ENCODE assay signal across 1 cellular context in genomic region chr19:11203194-11204075, GRCh38.
TF ChIP-seq lines count a peak whose summit lies in the region.

No MANE protein-coding gene starts in this region.

TF ChIP-seq in K562, 482 proteins besides CTCF, POLR2A, EP300 and RAD21 (continued from another document and continues in another):
- TF ChIP-seq RREB1 (CRISPR knock-in tag; IDR thresholded peaks at IDR 0.05) = no peak
- no peak for TF ChIP-seq ZNF717 (CRISPR knock-in tag; IDR thresholded peaks at IDR 0.05)
- no peak for TF ChIP-seq EWSR1 (IDR thresholded peaks at IDR 0.05; ENCODE audit: borderline replicate concordance, low read depth, partially characterized antibody)
- no peak for TF ChIP-seq CXXC5 (CRISPR knock-in tag; IDR thresholded peaks at IDR 0.05)
- TF ChIP-seq PCBP1 (IDR thresholded peaks at IDR 0.05; ENCODE audit: low read depth, low read length, poor library complexity, severe bottlenecking) = peak; percentile 82
- no peak for TF ChIP-seq SREBF2 (CRISPR knock-in tag; IDR thresholded peaks at IDR 0.05)
- no peak for TF ChIP-seq HNRNPLL (IDR thresholded peaks at IDR 0.05; ENCODE audit: low read depth, low read length, poor library complexity, severe bottlenecking)
- no peak for TF ChIP-seq NR1H2 (CRISPR knock-in tag; IDR thresholded peaks at IDR 0.05)
- no peak for TF ChIP-seq ZNF589 (CRISPR knock-in tag; IDR thresholded peaks at IDR 0.05; ENCODE audit: low read depth)
- TF ChIP-seq BDP1 (IDR thresholded peaks at IDR 0.05; ENCODE audit: insufficient read depth, insufficient read length) = no peak
- no peak for TF ChIP-seq MBD1 (CRISPR knock-in tag; IDR thresholded peaks at IDR 0.05)
- TF ChIP-seq NCOA4 (IDR thresholded peaks at IDR 0.05; ENCODE audit: partially characterized antibody) = no peak
- TF ChIP-seq ZNF77 (CRISPR knock-in tag; IDR thresholded peaks at IDR 0.05) = no peak
- no peak for TF ChIP-seq ZNF174 (CRISPR knock-in tag; IDR thresholded peaks at IDR 0.05)
- no peak for TF ChIP-seq SMARCB1 (IDR thresholded peaks at IDR 0.05; ENCODE audit: insufficient read length, low read depth)
- no peak for TF ChIP-seq ELF2 (CRISPR knock-in tag; IDR thresholded peaks at IDR 0.05)
- no peak for TF ChIP-seq PTBP1 (IDR thresholded peaks at IDR 0.05; ENCODE audit: low read depth, low read length)
- no peak for TF ChIP-seq NFE2 (IDR thresholded peaks at IDR 0.05; ENCODE audit: low read depth)
- TF ChIP-seq RB1 (IDR thresholded peaks at IDR 0.05; ENCODE audit: low read depth) = no peak
- TF ChIP-seq ZNF12 (CRISPR knock-in tag; IDR thresholded peaks at IDR 0.05) = no peak
- no peak for TF ChIP-seq NONO (IDR thresholded peaks at IDR 0.05; ENCODE audit: low read depth in 2 of 2, low read length in 1 of 2)
- TF ChIP-seq POLR3A (IDR thresholded peaks at IDR 0.05; ENCODE audit: borderline replicate concordance, extremely low read depth, insufficient read depth, insufficient read length) = no peak
- no peak for TF ChIP-seq KDM1A (IDR thresholded peaks at IDR 0.05)
- TF ChIP-seq ILF3 (IDR thresholded peaks at IDR 0.05; ENCODE audit: borderline replicate concordance) = no peak
- peak; percentile 99 for TF ChIP-seq ZBTB7A (IDR thresholded peaks at IDR 0.05; ENCODE audit: borderline replicate concordance, control insufficient read depth, low read depth, low read length)
- no peak for TF ChIP-seq AFF1 (IDR thresholded peaks at IDR 0.05; ENCODE audit: low read depth in 1 of 2, partially characterized antibody in 2 of 2)
- TF ChIP-seq YBX1 (IDR thresholded peaks at IDR 0.05) = no peak
- TF ChIP-seq EP400 (IDR thresholded peaks at IDR 0.05) = peak; percentile 56; the same call in 1 of the 2 replicates
- peak; percentile 49; the same call in 1 of the 2 replicates for TF ChIP-seq TOE1 (IDR thresholded peaks at IDR 0.05; ENCODE audit: borderline replicate concordance)
- TF ChIP-seq TOE1 (CRISPR knock-in tag; IDR thresholded peaks at IDR 0.05; ENCODE audit: borderline replicate concordance, low read depth) = no peak
- TF ChIP-seq FOXJ2 (tag; IDR thresholded peaks at IDR 0.05) = no peak
- TF ChIP-seq CHD2 (IDR thresholded peaks at IDR 0.05; ENCODE audit: low read depth, low read length) = no peak
- TF ChIP-seq ATF1 (CRISPR knock-in tag; IDR thresholded peaks at IDR 0.05) = no peak
- no peak for TF ChIP-seq ATF1 (tag; IDR thresholded peaks at IDR 0.05)
- TF ChIP-seq ZNF253 (CRISPR knock-in tag; conservative IDR thresholded peaks at IDR 0.05) = no peak
- no peak for TF ChIP-seq THRA (IDR thresholded peaks at IDR 0.05)
- no peak for TF ChIP-seq SMAD4 (CRISPR knock-in tag; conservative IDR thresholded peaks at IDR 0.05)
- TF ChIP-seq MEF2A (IDR thresholded peaks at IDR 0.05; ENCODE audit: control insufficient read depth, low read depth, low read length) = 0 out of 2 replicates have a peak, but pooled peaks have one; percentile 10
- no peak for TF ChIP-seq ASH1L (IDR thresholded peaks at IDR 0.05; ENCODE audit: borderline replicate concordance, low read depth, partially characterized antibody)
- no peak for TF ChIP-seq ATF4 (CRISPR knock-in tag; IDR thresholded peaks at IDR 0.05)
- no peak for TF ChIP-seq CREB5 (CRISPR knock-in tag; IDR thresholded peaks at IDR 0.05)
- TF ChIP-seq ZC3H4 (CRISPR knock-in tag; IDR thresholded peaks at IDR 0.05; ENCODE audit: borderline replicate concordance) = no peak
- no peak for TF ChIP-seq RFX7 (CRISPR knock-in tag; IDR thresholded peaks at IDR 0.05)
- no peak for TF ChIP-seq NUFIP1 (IDR thresholded peaks at IDR 0.05; ENCODE audit: partially characterized antibody)
- TF ChIP-seq ESRRA (IDR thresholded peaks at IDR 0.05; ENCODE audit: borderline replicate concordance, low read depth) = no peak; the same call in 1 of the 2 replicates
- TF ChIP-seq PHB2 (IDR thresholded peaks at IDR 0.05; ENCODE audit: low read depth) = no peak
- TF ChIP-seq SRF (CRISPR knock-in tag; IDR thresholded peaks at IDR 0.05) = no peak
- TF ChIP-seq DPF2 (IDR thresholded peaks at IDR 0.05) = peak; percentile 78
- TF ChIP-seq PCBP2 (IDR thresholded peaks at IDR 0.05; ENCODE audit: low read depth, low read length, poor library complexity, severe bottlenecking) = no peak
- no peak for TF ChIP-seq RBM22 (IDR thresholded peaks at IDR 0.05; ENCODE audit: low read depth, low read length, poor library complexity, severe bottlenecking)
- no peak for TF ChIP-seq ZNF79 (CRISPR knock-in tag; IDR thresholded peaks at IDR 0.05; ENCODE audit: low read depth)
- TF ChIP-seq SLC30A9 (CRISPR knock-in tag; IDR thresholded peaks at IDR 0.05) = no peak
- no peak for TF ChIP-seq ZNF655 (CRISPR knock-in tag; IDR thresholded peaks at IDR 0.05)
- TF ChIP-seq MIER1 (IDR thresholded peaks at IDR 0.05; ENCODE audit: low read depth) = no peak
- no peak for TF ChIP-seq CBX8 (IDR thresholded peaks at IDR 0.05; ENCODE audit: borderline replicate concordance, extremely low read depth, low read depth, low read length, poor library complexity, severe bottlenecking)
- no peak for TF ChIP-seq TCF7L2 (IDR thresholded peaks at IDR 0.05; ENCODE audit: low read depth, low read length)
- no peak for TF ChIP-seq FOXM1 (IDR thresholded peaks at IDR 0.05; ENCODE audit: low read depth)
- TF ChIP-seq FOXM1 (CRISPR knock-in tag; IDR thresholded peaks at IDR 0.05; ENCODE audit: low read depth) = no peak
- TF ChIP-seq ARNT (IDR thresholded peaks at IDR 0.05) = no peak
- no peak for TF ChIP-seq PHB (CRISPR knock-in tag; IDR thresholded peaks at IDR 0.05)
- TF ChIP-seq KHSRP (IDR thresholded peaks at IDR 0.05) = no peak
- no peak for TF ChIP-seq RBM14 (IDR thresholded peaks at IDR 0.05; ENCODE audit: borderline replicate concordance, insufficient read depth, low read depth, low read length)
